ENCODE assay signal across 17 cellular contexts in genomic region chr20:44033344-44033743, GRCh38.
A peak's percentile ranks its signal among the peaks of the same experiment; 100 is the strongest.
DNase-seq lines count a peak whose midpoint lies in the region; FAIRE-seq and TF ChIP-seq lines count a peak whose summit lies in the region.
"Had no signal": no experiment of that assay in that cellular context is flagged by ENCODE, and none has a peak within 500 bp of the region (broad histone marks: within the 10 kb centered on the region; RNA-seq: fewer than 3 reads in every experiment).

No MANE protein-coding gene starts in this region.

- H4K20me1 ChIP-seq in OCI-LY3 (ENCODE audit: insufficient read depth, low read length) = peaks cover 95% of the 10 kb centered on the region
- H4K20me1 ChIP-seq in OCI-LY7 (ENCODE audit: insufficient read depth, low read length) = no peaks in the 10 kb centered on the region

- intact Hi-C loops in OCI-LY7 (cut with micrococcal nuclease; ENCODE audit: unreplicated experiment) = no loop called here

- H2AFZ ChIP-seq in OCI-LY3 (ENCODE audit: low read depth, low read length) = no peak overlapping the region
- H2AFZ ChIP-seq in OCI-LY7 (ENCODE audit: low read length) = no peak overlapping the region
- H2AFZ ChIP-seq: hepatocyte had no signal

- H3K27ac ChIP-seq in OCI-LY3 (ENCODE audit: low read length) = peak overlapping the region; percentile 6; the same call in 1 of the 2 replicates
- no peak overlapping the region for H3K27ac ChIP-seq in OCI-LY7 (ENCODE audit: low read depth, low read length, poor library complexity, severe bottlenecking)
- H3K27ac ChIP-seq: epithelial cell of prostate, hepatocyte had no signal

- H3K9me3 ChIP-seq in OCI-LY3 (ENCODE audit: insufficient read depth, low read length) (no peaks in the 10 kb centered on the region), OCI-LY7 (ENCODE audit: low read length) (no peaks in the 10 kb centered on the region)

- POLR2A ChIA-PET in OCI-LY7 (lab: Charles Lee) = interaction anchor here (0.6 kb wide), 1 partner anchor 94 kb away, joined by 4 read pairs; no protein-coding TSS in a partner anchor

- H3K9me2 ChIP-seq in OCI-LY7 (ENCODE audit: insufficient read depth, low read length) = no peaks in the 10 kb centered on the region

- no TSS peak for BruUV-seq in OCI-LY7 (replicated peaks; lab: Mats Ljungman, UMichigan)

- H3K4me3 ChIP-seq in OCI-LY3 (ENCODE audit: low read length) = no peak overlapping the region
- H3K4me3 ChIP-seq in OCI-LY7 (ENCODE audit: low read depth, low read length, poor library complexity, severe bottlenecking) = no peak overlapping the region
- H3K4me3 ChIP-seq: hepatocyte had no signal

- no peak overlapping the region for H3K9ac ChIP-seq in OCI-LY3 (ENCODE audit: low read length)

- TF ChIP-seq CTCF in AG09319 (IDR thresholded peaks at IDR 0.05; ENCODE audit: low read depth, low read length) (no peak), OCI-LY3 (IDR thresholded peaks at IDR 0.05; ENCODE audit: low read depth, low read length) (no peak), OCI-LY7 (conservative IDR thresholded peaks at IDR 0.05; ENCODE audit: low read length) (no peak)

- peaks cover 6% of the 10 kb centered on the region for H3K4me1 ChIP-seq in OCI-LY3 (ENCODE audit: low read length)
- H3K4me1 ChIP-seq in OCI-LY7 (ENCODE audit: insufficient read depth, low read length, poor library complexity, severe bottlenecking) = no peaks in the 10 kb centered on the region

- no peaks in the 10 kb centered on the region for H3K27me3 ChIP-seq in OCI-LY3 (ENCODE audit: low read depth, low read length)

- CTCF ChIA-PET in OCI-LY7 (lab: Charles Lee; ENCODE audit: unreplicated experiment) = no interaction called here

- H3K79me2 ChIP-seq in OCI-LY3 (ENCODE audit: low read length) (0 out of 2 replicates have a peak, but pooled peaks cover 23% of the 10 kb centered on the region), OCI-LY7 (ENCODE audit: insufficient read depth, low read depth, low read length) (no peaks in the 10 kb centered on the region)
- H3K79me2 ChIP-seq: hepatocyte had no signal

- FAIRE-seq in GM18507 (lab: Jason Lieb, UNC) = peak; percentile 56

- DNase-seq in AG09319 (ENCODE audit: extremely low read depth, low read depth) = peak; percentile 7
- DNase-seq in GM18507 (ENCODE audit: extremely low spot score, insufficient read length, low read depth) = no peak
- DNase-seq in fibroblast of gingiva (ENCODE audit: low read depth) = peak; percentile 44
- no peak for DNase-seq in OCI-LY7 (ENCODE audit: low spot score)
- no peak for DNase-seq in stimulated activated CD4-positive, alpha-beta T cell treated with anti-CD3 and anti-CD28 coated beads, Interleukin-4, amount 100 ng/mL, for 4 hours
- DNase-seq in NCI-H69 (lab: John Stamatoyannopoulos, UW) = no peak
- DNase-seq in T1000 (lab: John Stamatoyannopoulos, UW) = no peak
- DNase-seq: activated B cell treated with CpG ODN at 0.5 μM for 24 hours; activated T-cell treated with anti-CD3 and anti-CD28 coated beads, Interleukin-2, amount 50 U/mL, for 4 hours; AML-193; amniotic stem cell; HCEC 1CT; left cardiac atrium; NCI-H748 treated with DMSO at 0.1 percent for 48 hours had no signal

- peaks cover 22% of the 10 kb centered on the region for H3K36me3 ChIP-seq in OCI-LY3 (replicated peaks; ENCODE audit: low read depth, low read length)
- H3K36me3 ChIP-seq in OCI-LY7 (ENCODE audit: insufficient read depth, low read length) = no peaks in the 10 kb centered on the region

- H3K4me2 ChIP-seq in OCI-LY3 (ENCODE audit: low read length) (no peak overlapping the region), OCI-LY7 (ENCODE audit: low read length) (no peak overlapping the region)
- H3K4me2 ChIP-seq: hepatocyte had no signal

Comparison
In these comparisons a context has a peak if more than half of its experiments do, and no peak if none do; other contexts are left out.
1. DNase-seq: peak in AG09319 (single experiment) and fibroblast of gingiva (single experiment); none in GM18507 (single experiment), OCI-LY7 (single experiment), stimulated activated CD4-positive, alpha-beta T cell treated with anti-CD3 and anti-CD28 coated beads, Interleukin-4, amount 100 ng/mL, for 4 hours (0 of 2), NCI-H69 (single experiment) and T1000 (single experiment).